8 cellular contexts compared by ENCODE assay signal in the genomic region with DNA sequence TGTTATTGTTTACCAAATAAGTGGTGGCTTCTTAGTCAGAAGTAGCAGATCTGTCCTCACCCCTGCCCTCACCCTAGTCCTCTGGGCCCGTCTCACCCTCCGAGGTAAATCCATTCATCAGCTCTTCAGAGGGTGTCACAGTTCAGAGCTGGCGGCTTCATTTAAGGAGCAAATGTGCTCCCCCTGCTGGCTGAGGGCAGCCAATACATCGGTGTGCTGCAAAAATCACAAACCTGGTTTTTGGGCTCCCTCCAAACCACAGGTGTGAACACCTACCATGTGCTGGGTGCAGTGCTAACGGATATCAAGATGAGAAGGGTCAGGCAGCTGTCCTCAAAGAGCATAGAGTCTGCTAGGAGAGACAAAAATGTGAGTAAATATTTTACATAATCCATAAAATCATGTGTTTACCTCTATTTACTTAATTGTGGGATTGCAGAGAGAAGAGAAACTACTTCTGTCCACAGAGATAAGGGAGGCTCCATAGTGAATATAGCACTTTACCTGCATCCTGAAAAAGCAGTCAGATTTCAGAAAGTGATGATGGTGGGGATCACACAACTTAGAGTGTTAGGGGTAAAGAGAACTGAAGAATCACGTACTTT. TPM values are rescaled to one million over a fixed set of nuclear protein-coding genes. Genes with fewer than 3 reads are reported as not detected.
A peak's percentile ranks its signal among the peaks of the same experiment; 100 is the strongest.
DNase-seq lines count a peak whose midpoint lies in the region; ATAC-seq and TF ChIP-seq lines count a peak whose summit lies in the region.

No MANE protein-coding gene starts in this region.

- no peak overlapping the region for H3K14ac ChIP-seq in trophoblast cell (ENCODE audit: low read length)

- no peaks in the 10 kb centered on the region for H3K79me1 ChIP-seq in trophoblast cell (ENCODE audit: low read length)

- ATAC-seq in gastroesophageal sphincter: no peak
- peak; percentile 88 for ATAC-seq in upper lobe of right lung

- H3K9me3 ChIP-seq in gastroesophageal sphincter (no peaks in the 10 kb centered on the region), trophoblast cell (ENCODE audit: insufficient read depth, low read depth, low read length) (no peaks in the 10 kb centered on the region), upper lobe of right lung (no peaks in the 10 kb centered on the region)

- H2BK5ac ChIP-seq in trophoblast cell (ENCODE audit: low read depth, low read length, poor library complexity): no peak overlapping the region

- H3K4me3 ChIP-seq in gastroesophageal sphincter: no peak overlapping the region
- no peak overlapping the region for H3K4me3 ChIP-seq in trophoblast cell (ENCODE audit: low read depth, low read length)
- no peak overlapping the region for H3K4me3 ChIP-seq in upper lobe of right lung

- H3K27me3 ChIP-seq in gastroesophageal sphincter: peaks cover 47% of the 10 kb centered on the region
- H3K27me3 ChIP-seq in trophoblast cell (ENCODE audit: insufficient read depth, low read length): peaks cover 3% of the 10 kb centered on the region
- peaks cover 12% of the 10 kb centered on the region for H3K27me3 ChIP-seq in upper lobe of right lung

- H4K8ac ChIP-seq in trophoblast cell (ENCODE audit: low read depth, low read length): no peak overlapping the region

- H2BK120ac ChIP-seq in trophoblast cell (ENCODE audit: insufficient read depth, low read length, poor library complexity): no peak overlapping the region

- peak; percentile 90 for TF ChIP-seq CTCF in RWPE1 (conservative IDR thresholded peaks at IDR 0.05; ENCODE audit: low read depth)
- peak; percentile 54 to 86 (median 79) for TF ChIP-seq CTCF in gastroesophageal sphincter (IDR thresholded peaks at IDR 0.05)
- TF ChIP-seq CTCF in upper lobe of right lung (IDR thresholded peaks at IDR 0.05): peak; percentile 88

- no peak for TF ChIP-seq POLR2A in gastroesophageal sphincter (IDR thresholded peaks at IDR 0.05)

- H3K36me3 ChIP-seq in gastroesophageal sphincter: no peaks in the 10 kb centered on the region
- H3K36me3 ChIP-seq in trophoblast cell (ENCODE audit: control insufficient read depth in 1 of 2, insufficient read depth in 2 of 2, low read length in 2 of 2): no peaks in the 10 kb centered on the region
- H3K36me3 ChIP-seq in upper lobe of right lung: no peaks in the 10 kb centered on the region

- intact Hi-C loops in upper lobe of right lung (cut with DNase I): loop anchor here (10.0 kb wide), 1 partner anchor 131 kb away; no protein-coding TSS in a partner anchor

- no peaks in the 10 kb centered on the region for H3K79me2 ChIP-seq in trophoblast cell (ENCODE audit: control insufficient read depth, insufficient read depth, low read length, poor library complexity)

- no peak for TF ChIP-seq EP300 in gastroesophageal sphincter (IDR thresholded peaks at IDR 0.05)

- no peak overlapping the region for H2BK12ac ChIP-seq in trophoblast cell (ENCODE audit: low read length)

- no peak overlapping the region for H3K4ac ChIP-seq in trophoblast cell (ENCODE audit: low read depth, low read length)

- H3K18ac ChIP-seq in trophoblast cell (ENCODE audit: low read length): no peak overlapping the region

- H3K23ac ChIP-seq in trophoblast cell (ENCODE audit: low read length): no peak overlapping the region

- peak; percentile 48 for DNase-seq in activated gamma-delta T cell treated with Interleukin-2 at 50 U/mL for 16 hours
- DNase-seq in activated gamma-delta T cell (lab: John Stamatoyannopoulos, UW): no peak
- DNase-seq in KG1 (lab: John Stamatoyannopoulos, UW): peak; percentile 15
- peak; percentile 73 for DNase-seq in RWPE1 (ENCODE audit: low spot score)
- DNase-seq in activated effector memory CD4-positive, alpha-beta T cell treated with Interleukin-2 at 50 U/mL for 16 hours: peak; percentile 48
- peak; percentile 49 to 86 for DNase-seq in trophoblast cell
- peak; percentile 73 for DNase-seq in upper lobe of right lung

- 13 to 46% methylated on average over 2 to 6 of the region's 6 CpGs for WGBS in gastroesophageal sphincter (ENCODE audit: low coverage in 1 of 2), 2 donors
- WGBS in trophoblast cell (ENCODE audit: extremely low coverage, insufficient coverage, insufficient read length): no CpG with 5 or more reads among the region's 6 CpGs

- H3K9ac ChIP-seq in trophoblast cell (ENCODE audit: low read length): no peak overlapping the region

- H3K27ac ChIP-seq in RWPE1 (no peak overlapping the region), gastroesophageal sphincter (no peak overlapping the region), trophoblast cell (ENCODE audit: low read depth, low read length) (no peak overlapping the region), upper lobe of right lung (no peak overlapping the region)

- POLR2A ChIA-PET in RWPE1 (lab: Yijun Ruan, JAX; ENCODE audit: low non-redundant PET): no interaction called here

- H2AFZ ChIP-seq in trophoblast cell (ENCODE audit: insufficient read depth, low read length, poor library complexity): no peak overlapping the region

- no peak overlapping the region for H3K4me2 ChIP-seq in trophoblast cell (ENCODE audit: low read length)

- H3K4me1 ChIP-seq in gastroesophageal sphincter (no peaks in the 10 kb centered on the region), trophoblast cell (ENCODE audit: control insufficient read depth in 1 of 2, insufficient read depth in 2 of 2, low read length in 2 of 2) (no peaks in the 10 kb centered on the region), upper lobe of right lung (no peaks in the 10 kb centered on the region)

- H4K91ac ChIP-seq in trophoblast cell (ENCODE audit: low read depth, low read length): no peak overlapping the region

- H4K12ac ChIP-seq in trophoblast cell (ENCODE audit: low read depth, low read length): no peak overlapping the region

- CTCF ChIA-PET in RWPE1 (lab: Yijun Ruan, JAX): interaction anchor here (0.5 to 3.4 kb wide), 17 partner anchors 10 to 1860 kb away, joined by 3 to 16 read pairs (median 3); no protein-coding TSS in a partner anchor

- no peak overlapping the region for H2AK5ac ChIP-seq in trophoblast cell (ENCODE audit: low read length)

RNA-seq across cellular contexts. Expression of a gene that starts 15.5 kb away (rescaled TPM):
- 1 to 10 TPM; 1.2 to 5.7 (median 1.7) TPM for total RNA-seq in gastroesophageal sphincter
- 0.52 and 0.68 TPM in 2 replicates for polyA plus RNA-seq in trophoblast cell (2013)
- 128 TPM for total RNA-seq in upper lobe of right lung

Comparison
In these comparisons a context has a peak if more than half of its experiments do, and no peak if none do; other contexts are left out.
1. RNA of a gene that starts 15.5 kb away (total RNA-seq): 128 TPM in upper lobe of right lung (single experiment); 1.2 to 5.7 TPM in gastroesophageal sphincter; every median in the first group is over 10 times any median in the second.
2. Peak in every context shown above with its lines, with median percentiles within 50 percentile points of each other: CTCF ChIP-seq.